Comparison of ENCODE assay signal across 1 cellular context in the genomic region with DNA sequence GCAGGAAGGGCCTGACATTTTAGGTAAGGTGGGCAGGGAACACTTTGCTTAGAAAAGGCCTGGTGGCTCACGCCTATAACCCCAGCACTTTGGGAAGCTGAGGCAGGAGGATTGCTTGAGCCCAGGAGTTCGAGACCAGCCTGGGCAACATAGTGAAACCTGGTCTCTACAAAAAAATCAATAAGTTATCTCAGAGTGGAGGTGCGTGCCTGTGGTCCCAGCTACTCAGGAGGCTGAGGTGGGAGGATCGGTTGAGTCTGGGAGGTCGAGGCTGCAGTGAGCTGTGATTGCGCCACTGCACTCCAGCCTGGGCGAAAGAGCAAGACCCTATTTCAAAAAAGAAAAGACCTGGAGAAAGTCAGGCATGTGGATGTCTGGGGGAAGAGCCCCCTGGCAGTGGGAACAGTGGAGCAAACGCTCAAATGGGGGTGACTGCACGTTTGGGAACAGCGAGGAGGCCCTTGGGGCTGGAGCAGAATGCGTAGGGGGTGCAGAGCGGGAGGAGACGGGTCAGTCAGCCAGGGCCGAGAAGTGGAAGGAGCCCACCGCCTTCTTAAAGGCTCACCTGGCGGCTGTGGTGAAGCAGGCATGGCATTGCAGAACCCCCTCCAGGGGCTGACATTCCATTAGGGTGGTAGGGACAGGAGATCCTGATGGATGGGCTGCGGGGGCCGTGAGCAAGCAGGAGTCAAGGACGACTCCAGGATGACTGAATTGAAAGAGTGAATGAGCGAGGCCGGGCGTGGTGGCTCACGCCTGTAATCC.
TF ChIP-seq lines count a peak whose summit lies in the region.

No MANE protein-coding gene starts in this region.

TF ChIP-seq in HepG2, 621 proteins besides CTCF, POLR2A, EP300 and RAD21:
- TF ChIP-seq ZNF569 (CRISPR knock-in tag; IDR thresholded peaks at IDR 0.05; ENCODE audit: borderline replicate concordance) = no peak
- TF ChIP-seq KDM6A (CRISPR knock-in tag; IDR thresholded peaks at IDR 0.05; ENCODE audit: low read depth) = no peak
- TF ChIP-seq PCBP1 (IDR thresholded peaks at IDR 0.05; ENCODE audit: borderline replicate concordance, low read depth, low read length) = no peak
- TF ChIP-seq ARNT (IDR thresholded peaks at IDR 0.05) = no peak
- TF ChIP-seq MLX (CRISPR knock-in tag; IDR thresholded peaks at IDR 0.05) = no peak
- no peak for TF ChIP-seq YEATS4 (CRISPR knock-in tag; IDR thresholded peaks at IDR 0.05; ENCODE audit: borderline replicate concordance)
- no peak for TF ChIP-seq CENPT (CRISPR knock-in tag; IDR thresholded peaks at IDR 0.05; ENCODE audit: low read depth)
- TF ChIP-seq ZNF333 (CRISPR knock-in tag; IDR thresholded peaks at IDR 0.05; ENCODE audit: borderline replicate concordance) = no peak
- TF ChIP-seq MAFK (conservative IDR thresholded peaks at IDR 0.05 in 1 of 2, IDR thresholded peaks at IDR 0.05 in 1 of 2; ENCODE audit: low read length in 2 of 2) = no peak
- TF ChIP-seq PRDM15 (CRISPR knock-in tag; IDR thresholded peaks at IDR 0.05) = no peak
- no peak for TF ChIP-seq ATF7 (IDR thresholded peaks at IDR 0.05)
- no peak for TF ChIP-seq ATF7 (CRISPR knock-in tag; IDR thresholded peaks at IDR 0.05)
- TF ChIP-seq HOXA7 (CRISPR knock-in tag; IDR thresholded peaks at IDR 0.05) = no peak
- no peak for TF ChIP-seq PBX2 (CRISPR knock-in tag; IDR thresholded peaks at IDR 0.05)
- TF ChIP-seq ZNF616 (CRISPR knock-in tag; IDR thresholded peaks at IDR 0.05; ENCODE audit: low read depth) = no peak
- no peak for TF ChIP-seq ZNF468 (CRISPR knock-in tag; IDR thresholded peaks at IDR 0.05)
- TF ChIP-seq HDAC2 (CRISPR knock-in tag; IDR thresholded peaks at IDR 0.05) = no peak
- TF ChIP-seq ZBTB26 (CRISPR knock-in tag; IDR thresholded peaks at IDR 0.05; ENCODE audit: borderline replicate concordance) = no peak
- TF ChIP-seq ZNF816 (CRISPR knock-in tag; IDR thresholded peaks at IDR 0.05; ENCODE audit: borderline replicate concordance) = no peak
